32 cellular contexts compared by ENCODE assay signal in genomic region chr7:95674101-95674500, GRCh38.
"Had no signal": no experiment of that assay in that cellular context is flagged by ENCODE, and none has a peak within 500 bp of the region (broad histone marks: within the 10 kb centered on the region; RNA-seq: fewer than 3 reads in every experiment).

No MANE protein-coding gene starts in this region.

- DNase-seq: Karpas-422, Kasumi-1, KG1, MG63, MM.1S, MV-4-11, NCI-H1048, NCI-H1092, NCI-H1092 treated with DMSO at 0.1 percent for 48 hours, NCI-H1105, NCI-H1105 treated with DMSO at 0.1 percent for 48 hours, NCI-H1417 treated with DMSO at 0.1 percent for 48 hours, NCI-H1436, NCI-H1436 treated with DMSO at 0.1 percent for 48 hours, NCI-H146, NCI-H1694, NCI-H1694 treated with DMSO at 0.1 percent for 48 hours, NCI-H187, NCI-H187 treated with DMSO at 0.1 percent for 48 hours, NCI-H1930, NCI-H2029, NCI-H2029 treated with DMSO at 0.1 percent for 48 hours, NCI-H2081, NCI-H2081 treated with DMSO at 0.1 percent for 48 hours, NCI-H2107, NCI-H2171, NCI-H2171 treated with DMSO at 0.1 percent for 48 hours, NCI-H2227 treated with DMSO at 0.1 percent for 48 hours, NCI-H226, NCI-H345, NCI-H446, NCI-H446 treated with DMSO at 0.1 percent for 48 hours had no signal
